ENCODE assay signal across 26 cellular contexts in the genomic region with DNA sequence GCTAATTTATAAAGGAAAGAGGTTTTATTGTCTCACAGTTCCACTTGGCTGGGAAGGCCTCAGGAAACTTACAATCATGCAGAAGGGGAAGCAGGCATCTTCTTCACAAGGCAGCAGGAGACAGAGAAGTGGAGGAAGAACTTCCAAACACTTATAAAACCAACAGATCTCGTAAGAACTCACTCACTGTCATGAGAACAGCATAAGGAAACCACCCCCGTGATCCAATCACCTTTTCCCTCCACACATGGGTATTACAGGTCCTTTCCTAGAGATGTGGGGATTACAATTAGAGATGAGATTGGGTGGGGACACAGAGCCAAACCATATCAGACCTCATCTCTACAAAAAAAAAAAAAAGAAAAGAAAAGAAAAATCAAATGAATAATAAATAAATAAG. TPM values are rescaled to one million over a fixed set of nuclear protein-coding genes. Genes with fewer than 3 reads are reported as not detected.
DNase-seq lines count a peak whose midpoint lies in the region; ATAC-seq and TF ChIP-seq lines count a peak whose summit lies in the region.
"Had no signal": no experiment of that assay in that cellular context is flagged by ENCODE, and none has a peak within 500 bp of the region (broad histone marks: within the 10 kb centered on the region; RNA-seq: fewer than 3 reads in every experiment).

No MANE protein-coding gene starts in this region.

- H3K4me1 Mint-ChIP-seq in MCF 10A (ENCODE audit: insufficient read depth, unreplicated experiment): peaks cover 21% of the 10 kb centered on the region
- H3K4me1 Mint-ChIP-seq in effector memory CD8-positive, alpha-beta T cell (ENCODE audit: low read depth in 2 of 2): peaks cover 11 to 20% of the 10 kb centered on the region in 2 donors
- H3K4me1 Mint-ChIP-seq in stimulated activated memory B cell treated with anti-CD40 and anti-IgM and Interleukin-4, amounts not matched to agents 10 μg/mL and 1 μg/mL and 100 μg/mL, for 72 hours: peaks cover 30% of the 10 kb centered on the region
- peaks cover 40% of the 10 kb centered on the region for H3K4me1 Mint-ChIP-seq in activated CD4-positive, alpha-beta T cell treated with anti-CD3 and anti-CD28 coated beads, Interleukin-2, amount 10 ng/mL, durations not matched to agents 7 days and 5 days

- DNase-seq in mammary epithelial cell (no peak), MCF 10A (ENCODE audit: unreplicated experiment) (no peak), NB4 (ENCODE audit: low read depth) (peak; percentile 19), Right ventricle myocardium superior (no peak), epidermal melanocyte (ENCODE audit: insufficient read length, low spot score) (no peak)
- DNase-seq in effector memory CD8-positive, alpha-beta T cell: no peak
- DNase-seq in activated CD4-positive, alpha-beta T cell treated with anti-CD3 and anti-CD28 coated beads, Interleukin-2, amount 10 ng/mL, durations not matched to agents 7 days and 5 days: no peak
- DNase-seq: activated CD4-positive, alpha-beta T cell treated with anti-CD3 and anti-CD28 coated beads, Interleukin-2, amount 50 U/mL, for 4 hours; activated CD8-positive, alpha-beta memory T cell treated with anti-CD3 and anti-CD28 coated beads, Interleukin-2, amount 50 U/mL, for 4 hours; activated effector memory CD4-positive, alpha-beta T cell treated with Interleukin-2 at 50 U/mL for 16 hours; DMS79 treated with DMSO at 0.1 percent for 48 hours; KG1; left colon; mesendoderm; NCI-H1048; NCI-H187; NCI-H345; NCI-H82; SHP77 treated with DMSO at 0.1 percent for 48 hours; sigmoid colon; stimulated activated CD4-positive, alpha-beta T cell treated with anti-CD3 and anti-CD28 coated beads, Interleukin-15, amount 100 ng/mL, for 24 hours; stimulated activated CD8-positive, alpha-beta memory T cell treated with anti-CD3 and anti-CD28 coated beads, Interleukin-4, amount 100 ng/mL, for 48 hours; WERI-Rb-1 had no signal

- H3K4me1 ChIP-seq in mammary epithelial cell (ENCODE audit: insufficient read depth, low read length): no peaks in the 10 kb centered on the region

- WGBS in mammary epithelial cell (ENCODE audit: low coverage, missing lambda C conversion rate): 100% methylated on average over 2 of the region's 2 CpGs

- H3K4me3 Mint-ChIP-seq in MCF 10A (ENCODE audit: unreplicated experiment): no peak overlapping the region
- H3K4me3 Mint-ChIP-seq in effector memory CD8-positive, alpha-beta T cell: no peak overlapping the region
- no peak overlapping the region for H3K4me3 Mint-ChIP-seq in stimulated activated memory B cell treated with anti-CD40 and anti-IgM and Interleukin-4, amounts not matched to agents 10 μg/mL and 1 μg/mL and 100 μg/mL, for 72 hours
- no peak overlapping the region for H3K4me3 Mint-ChIP-seq in activated CD4-positive, alpha-beta T cell treated with anti-CD3 and anti-CD28 coated beads, Interleukin-2, amount 10 ng/mL, durations not matched to agents 7 days and 5 days

- no peak overlapping the region for H3K9ac ChIP-seq in mammary epithelial cell (ENCODE audit: insufficient read depth, low read length)

- H3K9me3 ChIP-seq in mammary epithelial cell (replicated peaks; ENCODE audit: insufficient read depth, low read length): no peaks in the 10 kb centered on the region
- H3K9me3 ChIP-seq: sigmoid colon, vagina had no signal

- no peak overlapping the region for H3K4me2 ChIP-seq in mammary epithelial cell (ENCODE audit: insufficient read depth, low read depth, low read length)

- H3K27me3 ChIP-seq in mammary epithelial cell (ENCODE audit: insufficient read depth, low read length): no peaks in the 10 kb centered on the region
- H3K27me3 ChIP-seq: sigmoid colon, vagina had no signal

- H3K27me3 Mint-ChIP-seq in MCF 10A (ENCODE audit: insufficient read depth, unreplicated experiment): no peaks in the 10 kb centered on the region
- peaks cover 0 to 10% of the 10 kb centered on the region in 2 donors for H3K27me3 Mint-ChIP-seq in effector memory CD8-positive, alpha-beta T cell
- no peaks in the 10 kb centered on the region for H3K27me3 Mint-ChIP-seq in stimulated activated memory B cell treated with anti-CD40 and anti-IgM and Interleukin-4, amounts not matched to agents 10 μg/mL and 1 μg/mL and 100 μg/mL, for 72 hours
- no peaks in the 10 kb centered on the region for H3K27me3 Mint-ChIP-seq in activated CD4-positive, alpha-beta T cell treated with anti-CD3 and anti-CD28 coated beads, Interleukin-2, amount 10 ng/mL, durations not matched to agents 7 days and 5 days

- in situ Hi-C loops in mammary epithelial cell (cut with MboI; ENCODE audit: low sequenced_read_pairs in 2 of 2): no loop called here

- H3K36me3 ChIP-seq in mammary epithelial cell (ENCODE audit: insufficient read depth, low read length): no peaks in the 10 kb centered on the region
- H3K36me3 ChIP-seq: sigmoid colon, vagina, WERI-Rb-1 had no signal

- peak overlapping the region; percentile 44 for H2AFZ ChIP-seq in mammary epithelial cell (ENCODE audit: low read depth, low read length)

- H3K79me2 ChIP-seq in mammary epithelial cell (ENCODE audit: insufficient read depth, low read length): no peaks in the 10 kb centered on the region

- no peak overlapping the region for H3K27ac Mint-ChIP-seq in MCF 10A (ENCODE audit: low read depth, unreplicated experiment)
- H3K27ac Mint-ChIP-seq in effector memory CD8-positive, alpha-beta T cell: peak overlapping the region; percentile 89 to 97
- peak overlapping the region; percentile 93 for H3K27ac Mint-ChIP-seq in stimulated activated memory B cell treated with anti-CD40 and anti-IgM and Interleukin-4, amounts not matched to agents 10 μg/mL and 1 μg/mL and 100 μg/mL, for 72 hours
- H3K27ac Mint-ChIP-seq in activated CD4-positive, alpha-beta T cell treated with anti-CD3 and anti-CD28 coated beads, Interleukin-2, amount 10 ng/mL, durations not matched to agents 7 days and 5 days: no peak overlapping the region

- H3K9me3 Mint-ChIP-seq in MCF 10A (ENCODE audit: unreplicated experiment): no peaks in the 10 kb centered on the region
- no peaks in the 10 kb centered on the region for H3K9me3 Mint-ChIP-seq in effector memory CD8-positive, alpha-beta T cell
- no peaks in the 10 kb centered on the region for H3K9me3 Mint-ChIP-seq in stimulated activated memory B cell treated with anti-CD40 and anti-IgM and Interleukin-4, amounts not matched to agents 10 μg/mL and 1 μg/mL and 100 μg/mL, for 72 hours
- peaks cover 3% of the 10 kb centered on the region for H3K9me3 Mint-ChIP-seq in activated CD4-positive, alpha-beta T cell treated with anti-CD3 and anti-CD28 coated beads, Interleukin-2, amount 10 ng/mL, durations not matched to agents 7 days and 5 days
- H3K9me3 Mint-ChIP-seq: T-helper 1 cell treated with Interleukin-12 subunit alpha and Interleukin-12 subunit beta and Interleukin-4 antibody, amounts not matched to agents 30 μg/mL and 1 μg/mL, for 36 hours had no signal

- CTCF ChIA-PET in mammary epithelial cell (lab: Charles Lee; ENCODE audit: low non-redundant PET) (no interaction called here), MCF 10A (lab: Yijun Ruan, JAX) (no interaction called here)
- CTCF ChIA-PET in activated CD4-positive, alpha-beta T cell treated with anti-CD3 and anti-CD28 coated beads, Interleukin-2, amount 10 ng/mL, durations not matched to agents 7 days and 5 days (lab: Charles Lee): interaction anchor here (1.3 to 1.8 kb wide), 2 partner anchors 10 to 116 kb away, joined by 3 to 4 read pairs; no protein-coding TSS in a partner anchor

- H3K4me3 ChIP-seq in mammary epithelial cell (replicated peaks in 1 of 3; ENCODE audit: insufficient read depth in 1 of 3, low read depth in 2 of 3, low read length in 3 of 3) (no peak overlapping the region), NB4 (ENCODE audit: low read depth, low read length) (no peak overlapping the region)

- no peak overlapping the region for H3K27ac ChIP-seq in mammary epithelial cell (ENCODE audit: insufficient read depth, low read depth, low read length)
- H3K27ac ChIP-seq: WERI-Rb-1 had no signal

- POLR2A ChIA-PET in MCF 10A (lab: Yijun Ruan, JAX): interaction anchor here (2.1 to 2.5 kb wide), 2 partner anchors 27 to 117 kb away, joined by 11 to 37 read pairs; a partner anchor contains a TSS
- POLR2A ChIA-PET in activated CD4-positive, alpha-beta T cell treated with anti-CD3 and anti-CD28 coated beads, Interleukin-2, amount 10 ng/mL, durations not matched to agents 7 days and 5 days (lab: Charles Lee): no interaction called here

- intact Hi-C loops in mammary epithelial cell (cut with micrococcal nuclease) (loop anchor here (2.0 kb wide), 1 partner anchor 26 kb away; a partner anchor contains a TSS), MCF 10A (cut with micrococcal nuclease) (no loop called here), Right ventricle myocardium superior (cut with DNase I) (no loop called here)

- no peak for TF ChIP-seq POLR2A in NB4 (IDR thresholded peaks at IDR 0.05; ENCODE audit: extremely low read depth, insufficient read length)

- BruUV-seq in mammary epithelial cell (replicated peaks; lab: Mats Ljungman, UMichigan) (no TSS peak), MCF 10A (replicated peaks; lab: Mats Ljungman, UMichigan) (no TSS peak)

- TF ChIP-seq CTCF in mammary epithelial cell (conservative IDR thresholded peaks at IDR 0.05 in 1 of 2, IDR thresholded peaks at IDR 0.05 in 1 of 2; ENCODE audit: extremely low read depth in 1 of 2, insufficient read depth in 1 of 2, low read depth in 1 of 2, low read length in 2 of 2): no peak
- no peak for TF ChIP-seq CTCF in MCF 10A (IDR thresholded peaks at IDR 0.05; ENCODE audit: unreplicated experiment)
- TF ChIP-seq CTCF in NB4 (IDR thresholded peaks at IDR 0.05; ENCODE audit: low read depth, low read length): no peak

- no peaks in the 10 kb centered on the region for H4K20me1 ChIP-seq in mammary epithelial cell (ENCODE audit: insufficient read depth, low read length)

- peaks cover 2% of the 10 kb centered on the region for H3K36me3 Mint-ChIP-seq in MCF 10A (ENCODE audit: insufficient read depth, unreplicated experiment)
- peaks cover 3% of the 10 kb centered on the region for H3K36me3 Mint-ChIP-seq in effector memory CD8-positive, alpha-beta T cell (ENCODE audit: insufficient read depth)
- no peaks in the 10 kb centered on the region for H3K36me3 Mint-ChIP-seq in stimulated activated memory B cell treated with anti-CD40 and anti-IgM and Interleukin-4, amounts not matched to agents 10 μg/mL and 1 μg/mL and 100 μg/mL, for 72 hours
- H3K36me3 Mint-ChIP-seq in activated CD4-positive, alpha-beta T cell treated with anti-CD3 and anti-CD28 coated beads, Interleukin-2, amount 10 ng/mL, durations not matched to agents 7 days and 5 days (ENCODE audit: low read depth): peaks cover 6% of the 10 kb centered on the region

- no peak for ATAC-seq in effector memory CD8-positive, alpha-beta T cell (replicated peaks)
- no peak for ATAC-seq in stimulated activated memory B cell treated with anti-CD40 and anti-IgM and Interleukin-4, amounts not matched to agents 10 μg/mL and 1 μg/mL and 100 μg/mL, for 72 hours
- no peak for ATAC-seq in Right ventricle myocardium superior (ENCODE audit: poor library complexity)
- ATAC-seq: left colon had no signal

- dilution Hi-C loops in mammary epithelial cell (cut with HindIII; ENCODE audit: low sequenced_read_pairs): no loop called here

RNA-seq across cellular contexts. Expression of a gene that starts 25.7 kb away (rescaled TPM):
- 10 to 100 TPM; 43.3 to 61.9 TPM for total RNA-seq in mammary epithelial cell
- polyA plus RNA-seq in mammary epithelial cell: 37.0 TPM
- 85.4 TPM for polyA minus RNA-seq in mammary epithelial cell
- 83.4 and 96.6 TPM in 2 replicates for total RNA-seq in MCF 10A (2022)
- total RNA-seq in Right ventricle myocardium superior: 40.2 TPM
- 100 to 1,000 TPM; 108 to 128 TPM for total RNA-seq in activated CD4-positive, alpha-beta T cell treated with anti-CD3 and anti-CD28 coated beads, Interleukin-2, amount 10 ng/mL, durations not matched to agents 7 days and 5 days

RNA-seq across cellular contexts. Expression of a gene that starts 26.0 kb away (rescaled TPM):
- 10 to 100 TPM; 18.6 to 20.3 TPM for total RNA-seq in mammary epithelial cell
- polyA plus RNA-seq in mammary epithelial cell: 3.3 TPM
- polyA minus RNA-seq in mammary epithelial cell: 18.3 TPM
- total RNA-seq in MCF 10A (2022): 10.4 and 12.4 TPM in 2 replicates
- 11.7 TPM for total RNA-seq in Right ventricle myocardium superior
- 10 to 100 TPM; 25.3 to 25.4 TPM for total RNA-seq in activated CD4-positive, alpha-beta T cell treated with anti-CD3 and anti-CD28 coated beads, Interleukin-2, amount 10 ng/mL, durations not matched to agents 7 days and 5 days

Comparison
In these comparisons a context has a peak if more than half of its experiments do, and no peak if none do; other contexts are left out.
1. H3K27ac Mint-ChIP-seq: peak in effector memory CD8-positive, alpha-beta T cell (2 of 2) and stimulated activated memory B cell treated with anti-CD40 and anti-IgM and Interleukin-4, amounts not matched to agents 10 μg/mL and 1 μg/mL and 100 μg/mL, for 72 hours (single experiment); none in MCF 10A (single experiment) and activated CD4-positive, alpha-beta T cell treated with anti-CD3 and anti-CD28 coated beads, Interleukin-2, amount 10 ng/mL, durations not matched to agents 7 days and 5 days (single experiment).